8 cellular contexts compared by ENCODE assay signal in the genomic region with DNA sequence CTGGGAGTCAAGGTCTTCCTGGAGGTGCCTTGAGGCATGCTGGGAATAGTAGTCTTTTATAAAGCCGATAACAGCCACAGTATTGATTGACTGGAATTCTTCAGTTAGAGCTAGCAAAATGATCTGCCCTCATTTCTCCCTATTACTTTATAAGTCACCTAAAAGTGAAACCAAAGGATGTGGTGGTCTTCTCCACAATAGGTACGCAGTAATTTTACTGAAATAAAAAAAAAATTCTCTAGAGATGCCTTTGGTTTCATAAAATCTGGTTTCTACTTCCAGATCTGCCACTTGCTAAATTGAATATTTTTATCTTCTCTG. TPM values are rescaled to one million over a fixed set of nuclear protein-coding genes. Genes with fewer than 3 reads are reported as not detected.
DNase-seq lines count a peak whose midpoint lies in the region; ATAC-seq and TF ChIP-seq lines count a peak whose summit lies in the region.

No MANE protein-coding gene starts in this region.

- TF ChIP-seq CTCF in MM.1S (IDR thresholded peaks at IDR 0.05; ENCODE audit: low read length) (no peak), neural crest cell (conservative IDR thresholded peaks at IDR 0.05) (no peak), lower leg skin (IDR thresholded peaks at IDR 0.05) (no peak)

- no peak for TF ChIP-seq POLR2A in lower leg skin (IDR thresholded peaks at IDR 0.05)

- peaks cover 28 to 42% (median 37%) of the 10 kb centered on the region in 10 experiments for H3K4me1 ChIP-seq in BLaER1 treated with 17β-estradiol and CSF1 and Interleukin-3, amounts not matched to agents 10 nM and 100 nM
- peaks cover 4% of the 10 kb centered on the region; the same call in 1 of the 2 replicates for H3K4me1 ChIP-seq in MM.1S (ENCODE audit: low read length)
- H3K4me1 ChIP-seq in ectodermal cell (ENCODE audit: control insufficient read depth, insufficient read depth, low read length): no peaks in the 10 kb centered on the region

- H3K9me3 ChIP-seq in BLaER1 treated with 17β-estradiol and CSF1 and Interleukin-3, amounts not matched to agents 10 nM and 100 nM (replicated peaks in 1 of 11): peaks cover 11 to 18% (median 15%) of the 10 kb centered on the region in 11 experiments
- H3K9me3 ChIP-seq in MM.1S (replicated peaks; ENCODE audit: insufficient read depth, low read length) (no peaks in the 10 kb centered on the region), ectodermal cell (ENCODE audit: control insufficient read depth, low read length) (no peaks in the 10 kb centered on the region)

- no peak for ATAC-seq in HG03460 (IDR thresholded peaks at IDR 0.05; ENCODE audit: unreplicated experiment)

- DNase-seq in MM.1S: no peak
- DNase-seq in neural crest cell (ENCODE audit: low read depth, low spot score): no peak
- no peak for DNase-seq in lower leg skin (ENCODE audit: low spot score in 2 of 2)
- DNase-seq in activated CD4-positive, CD25-positive, alpha-beta regulatory T cell treated with anti-CD3 and anti-CD28 coated beads, Interleukin-2, amount 50 U/mL, for 72 hours: no peak
- DNase-seq in kidney tubule cell (ENCODE audit: low spot score): no peak

- 27 to 28% methylated on average over 2 of the region's 2 CpGs for WGBS in ectodermal cell, 2 experiments
- WGBS in lower leg skin, 2 donors: 2 to 5% methylated on average over 2 of the region's 2 CpGs

- H3K27ac Mint-ChIP-seq in neural crest cell (ENCODE audit: unreplicated experiment): peak overlapping the region; percentile 100

- no peaks in the 10 kb centered on the region for H3K27me3 ChIP-seq in BLaER1 treated with 17β-estradiol and CSF1 and Interleukin-3, amounts not matched to agents 10 nM and 100 nM
- H3K27me3 ChIP-seq in MM.1S (replicated peaks; ENCODE audit: insufficient read depth, low read length): no peaks in the 10 kb centered on the region
- H3K27me3 ChIP-seq in ectodermal cell (ENCODE audit: control insufficient read depth, insufficient read depth, low read length, poor library complexity, severe bottlenecking): no peaks in the 10 kb centered on the region

- peaks cover 0 to 36% (median 19%) of the 10 kb centered on the region in 11 experiments; a peak in 16 of 22 replicates for H4K20me1 ChIP-seq in BLaER1 treated with 17β-estradiol and CSF1 and Interleukin-3, amounts not matched to agents 10 nM and 100 nM
- no peaks in the 10 kb centered on the region; the same call in 1 of the 2 replicates for H4K20me1 ChIP-seq in MM.1S (ENCODE audit: insufficient read depth, low read length)

- peak overlapping the region; percentile 100 for H3K4me3 Mint-ChIP-seq in neural crest cell

- H3K36me3 ChIP-seq in BLaER1 treated with 17β-estradiol and CSF1 and Interleukin-3, amounts not matched to agents 10 nM and 100 nM: peaks cover 0 to 12% (median 7%) of the 10 kb centered on the region in 11 experiments; a peak in 10 of 22 replicates
- H3K36me3 ChIP-seq in MM.1S (replicated peaks; ENCODE audit: insufficient read depth, low read length): peaks cover 4% of the 10 kb centered on the region; the same call in 1 of the 2 replicates
- no peaks in the 10 kb centered on the region for H3K36me3 ChIP-seq in ectodermal cell (ENCODE audit: control insufficient read depth, insufficient read depth, low read length)

- peak overlapping the region; percentile 92 for H2AFZ ChIP-seq in MM.1S (ENCODE audit: low read length)

- H3K4me2 ChIP-seq in BLaER1 treated with 17β-estradiol and CSF1 and Interleukin-3, amounts not matched to agents 10 nM and 100 nM: peak overlapping the region; percentile 51 to 90 (median 83); a peak in 21 of 22 replicates
- H3K4me2 ChIP-seq in MM.1S (ENCODE audit: low read depth, low read length): peak overlapping the region; percentile 68

- peak overlapping the region; percentile 88 to 99 (median 94) for H3K9ac ChIP-seq in BLaER1 treated with 17β-estradiol and CSF1 and Interleukin-3, amounts not matched to agents 10 nM and 100 nM
- peak overlapping the region; percentile 99; the same call in 1 of the 2 replicates for H3K9ac ChIP-seq in MM.1S (ENCODE audit: low read length)

- H3K27me3 Mint-ChIP-seq in neural crest cell (ENCODE audit: low read depth): no peaks in the 10 kb centered on the region

- peaks cover 44% of the 10 kb centered on the region for H3K79me2 ChIP-seq in MM.1S (ENCODE audit: low read length)

- peaks cover 4% of the 10 kb centered on the region for H3K36me3 Mint-ChIP-seq in neural crest cell (ENCODE audit: low read depth)

- intact Hi-C loops in lower leg skin (cut with DNase I; ENCODE audit: low total_unique reads): no loop called here

- H3K27ac ChIP-seq in BLaER1 treated with 17β-estradiol and CSF1 and Interleukin-3, amounts not matched to agents 10 nM and 100 nM: peak overlapping the region; percentile 90 to 100 (median 96); a peak in 19 of 22 replicates
- peak overlapping the region; percentile 99; the same call in 1 of the 2 replicates for H3K27ac ChIP-seq in MM.1S (ENCODE audit: low read length)
- H3K27ac ChIP-seq in ectodermal cell (ENCODE audit: insufficient read depth, low read depth, low read length, poor library complexity, severe bottlenecking): peak overlapping the region; percentile 86

- no peaks in the 10 kb centered on the region for H3K9me2 ChIP-seq in MM.1S (replicated peaks; ENCODE audit: insufficient read depth, low read length)

- peak overlapping the region; percentile 81 to 99 (median 92); a peak in 19 of 20 replicates for H3K4me3 ChIP-seq in BLaER1 treated with 17β-estradiol and CSF1 and Interleukin-3, amounts not matched to agents 10 nM and 100 nM
- H3K4me3 ChIP-seq in MM.1S (ENCODE audit: low read length) (peak overlapping the region; percentile 96), ectodermal cell (ENCODE audit: insufficient read depth, low read depth, low read length) (peak overlapping the region; percentile 84), lower leg skin (ENCODE audit: low read depth, poor library complexity, severe bottlenecking) (no peak overlapping the region)

- H3K4me1 Mint-ChIP-seq in neural crest cell: peaks cover 30% of the 10 kb centered on the region

- peaks cover 3% of the 10 kb centered on the region for H3K9me3 Mint-ChIP-seq in neural crest cell

- no peaks in the 10 kb centered on the region for H3F3A ChIP-seq in MM.1S (ENCODE audit: insufficient read depth, low read length)

RNA-seq across cellular contexts. Expression of gene NDC1, which starts 0.5 kb away (rescaled TPM):
- 42.4 TPM for polyA plus RNA-seq in ectodermal cell (2013, experiment 1 of 4)
- 48.3 TPM for polyA plus RNA-seq in ectodermal cell (2013, experiment 2 of 4)
- 38.9 TPM for polyA plus RNA-seq in ectodermal cell (2013, experiment 3 of 4)
- polyA plus RNA-seq in ectodermal cell (2013, experiment 4 of 4): 40.8 TPM
- 45.6 and 47.3 TPM in 2 replicates for total RNA-seq in neural crest cell
- total RNA-seq in lower leg skin: 10 to 100 TPM in 2 of 4 donors, 1 to 10 TPM in 2; 6.8 to 13.3 (median 11.1) TPM

RNA-seq across cellular contexts. Expression of gene YIPF1, which starts 51.0 kb away (rescaled TPM):
- polyA plus RNA-seq in ectodermal cell (2013, experiment 1 of 4): 51.0 TPM
- polyA plus RNA-seq in ectodermal cell (2013, experiment 2 of 4): 55.2 TPM
- 37.0 TPM for polyA plus RNA-seq in ectodermal cell (2013, experiment 3 of 4)
- polyA plus RNA-seq in ectodermal cell (2013, experiment 4 of 4): 40.8 TPM
- 22.2 and 25.7 TPM in 2 replicates for total RNA-seq in neural crest cell
- total RNA-seq in lower leg skin: 10 to 100 TPM; 11.7 to 30.0 (median 19.5) TPM

RNA-seq across cellular contexts. Expression of gene DIO1, which starts 55.4 kb away (rescaled TPM):
- not detected for polyA plus RNA-seq in ectodermal cell (2013, experiment 1 of 4)
- polyA plus RNA-seq in ectodermal cell (2013, experiment 2 of 4): not detected
- 0.64 TPM for polyA plus RNA-seq in ectodermal cell (2013, experiment 3 of 4)
- polyA plus RNA-seq in ectodermal cell (2013, experiment 4 of 4): not detected
- total RNA-seq in neural crest cell (not detected in 2 replicates), lower leg skin (not detected)
